ENCODE assay signal across 1 cellular context in genomic region chr11:839875-840617, GRCh38.
TF ChIP-seq lines count a peak whose summit lies in the region.

No MANE protein-coding gene starts in this region.

TF ChIP-seq in GM12878, 131 proteins besides CTCF, POLR2A, EP300 and RAD21:
- TF ChIP-seq ATF7 (IDR thresholded peaks at IDR 0.05; ENCODE audit: low read depth) (no peak), BACH1 (IDR thresholded peaks at IDR 0.05; ENCODE audit: borderline replicate concordance) (no peak), ZNF207 (IDR thresholded peaks at IDR 0.05; ENCODE audit: borderline replicate concordance) (no peak), BCL3 (IDR thresholded peaks at IDR 0.05; ENCODE audit: borderline replicate concordance, insufficient read depth, low read depth, low read length, poor library complexity, severe bottlenecking) (no peak), RCOR1 (conservative IDR thresholded peaks at IDR 0.05; ENCODE audit: low read depth, low read length) (no peak), RBBP5 (conservative IDR thresholded peaks at IDR 0.05) (no peak), IRF5 (IDR thresholded peaks at IDR 0.05; ENCODE audit: borderline replicate concordance) (no peak), E4F1 (IDR thresholded peaks at IDR 0.05; ENCODE audit: borderline replicate concordance, partially characterized antibody) (no peak)
